In the genomic region with DNA sequence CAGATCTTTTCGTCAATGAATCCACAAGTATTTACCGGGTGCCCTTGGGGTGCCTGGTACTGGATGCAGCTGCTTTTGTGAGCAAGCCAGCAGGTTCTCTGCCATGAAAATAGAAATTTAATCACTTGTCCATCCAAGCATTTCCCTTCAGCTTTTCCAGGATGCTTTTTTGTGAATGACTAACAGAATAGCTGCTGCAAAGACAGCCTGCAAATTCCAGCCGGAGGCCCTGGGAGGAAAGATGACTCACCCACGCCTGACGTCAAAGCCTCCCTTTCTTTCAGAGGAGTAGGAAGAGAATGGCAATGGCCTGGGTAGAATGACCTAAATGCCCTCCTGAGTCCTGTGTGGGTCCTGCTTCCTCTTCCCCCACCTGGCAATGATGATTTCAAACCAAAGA, we compare ENCODE assay signal across 8 cellular contexts.
DNase-seq lines count a peak whose midpoint lies in the region; ATAC-seq and TF ChIP-seq lines count a peak whose summit lies in the region.

No MANE protein-coding gene starts in this region.

- in situ Hi-C loops in GM13976 (cut with MboI; ENCODE audit: low sequenced_read_pairs, unreplicated experiment): no loop called here

- no peaks in the 10 kb centered on the region for H4K20me1 ChIP-seq in HCT116 (ENCODE audit: insufficient read depth)

- ATAC-seq in HCT116 (peak; percentile 81), foreskin keratinocyte (peak; percentile 98), HG02588 (IDR thresholded peaks at IDR 0.05; ENCODE audit: unreplicated experiment) (no peak), HG02938 (IDR thresholded peaks at IDR 0.05; ENCODE audit: unreplicated experiment) (no peak)

- intact Hi-C loops in HCT116 (cut with micrococcal nuclease): no loop called here

- no peaks in the 10 kb centered on the region for H3K79me2 ChIP-seq in HCT116 (ENCODE audit: insufficient read depth, low read length)

- peak; percentile 92 for DNase-seq in HCT116 (ENCODE audit: low read depth, low spot score)
- peak; percentile 47 for DNase-seq in SK-N-MC (ENCODE audit: low read depth, low spot score)
- DNase-seq in foreskin keratinocyte: peak; percentile 87 to 94
- DNase-seq in non-pigmented ciliary epithelial cell (ENCODE audit: low read depth): peak; percentile 93
- no peak for DNase-seq in GM13976 (ENCODE audit: low spot score)
- no peak for DNase-seq in KG1 (lab: John Stamatoyannopoulos, UW)

- H3K4me3 ChIP-seq in HCT116 (replicated peaks in 1 of 2; ENCODE audit: low read depth in 1 of 2, low read length in 2 of 2): peak overlapping the region; percentile 42 to 53
- peak overlapping the region; percentile 29 for H3K4me3 ChIP-seq in SK-N-MC

- no peak overlapping the region for H2AFZ ChIP-seq in HCT116 (ENCODE audit: low read depth, low read length, poor library complexity, severe bottlenecking)

- TF ChIP-seq CTCF in HCT116 (IDR thresholded peaks at IDR 0.05 in 2 of 3, conservative IDR thresholded peaks at IDR 0.05 in 1 of 3; ENCODE audit: borderline replicate concordance in 1 of 3, insufficient read depth in 1 of 3, low read depth in 2 of 3, low read length in 2 of 3) (no peak), foreskin keratinocyte (conservative IDR thresholded peaks at IDR 0.05) (peak; percentile 16), GM13976 (IDR thresholded peaks at IDR 0.05; ENCODE audit: borderline replicate concordance, control extremely low read depth, extremely low read depth, insufficient read depth, missing control alignments) (no peak)

- H3K9me2 ChIP-seq in HCT116 (ENCODE audit: insufficient read depth): no peaks in the 10 kb centered on the region

- CTCF ChIA-PET in HCT116 (lab: Charles Lee): interaction anchor here (1.1 kb wide), 1 partner anchor 50 kb away, joined by 3 read pairs; no protein-coding TSS in a partner anchor

- H3K36me3 ChIP-seq in HCT116 (ENCODE audit: control insufficient read depth in 1 of 2, insufficient read depth in 2 of 2, low read length in 2 of 2) (no peaks in the 10 kb centered on the region), SK-N-MC (ENCODE audit: insufficient read depth, low read length) (no peaks in the 10 kb centered on the region)

- no peaks in the 10 kb centered on the region for H3K9me3 ChIP-seq in HCT116 (ENCODE audit: control insufficient read depth in 1 of 2, insufficient read depth in 1 of 2, low read depth in 1 of 2, low read length in 2 of 2)
- H3K9me3 ChIP-seq in SK-N-MC (ENCODE audit: low read depth, low read length): no peaks in the 10 kb centered on the region

- BruUV-seq in HCT116 (replicated peaks; lab: Mats Ljungman, UMichigan): no TSS peak

- peak overlapping the region; percentile 93 for H3K27ac ChIP-seq in HCT116 (ENCODE audit: low read depth, low read length)
- peak overlapping the region; percentile 74 for H3K27ac ChIP-seq in SK-N-MC
- peak overlapping the region; percentile 80 for H3K27ac ChIP-seq in foreskin keratinocyte

- RAD21 ChIA-PET in HCT116 (lab: Charles Lee; ENCODE audit: low non-redundant PET in 1 of 2, low total read pairs in 2 of 2, uncharacterized antibody in 2 of 2, unreplicated experiment in 2 of 2): interaction anchor here in 1 of 2 experiments (1.4 kb wide), 1 partner anchor 72 kb away, joined by 3 read pairs; no protein-coding TSS in a partner anchor

- peak overlapping the region; percentile 83 for H3K4me2 ChIP-seq in HCT116 (ENCODE audit: low read length)

- POLR2A ChIA-PET in HCT116 (lab: Charles Lee): interaction anchor here (1.0 to 9.4 kb wide), 7 partner anchors 9 to 73 kb away, joined by 3 to 95 read pairs (median 3); no protein-coding TSS in a partner anchor

- TF ChIP-seq POLR2A in HCT116 (IDR thresholded peaks at IDR 0.05; ENCODE audit: borderline replicate concordance, extremely low read depth, insufficient read depth, insufficient read length): no peak

- H3K9ac ChIP-seq in HCT116 (ENCODE audit: low read length): peak overlapping the region; percentile 66
- no peak overlapping the region for H3K9ac ChIP-seq in SK-N-MC (ENCODE audit: insufficient read length)

- peak; percentile 42 for TF ChIP-seq RAD21 in HCT116 (IDR thresholded peaks at IDR 0.05; ENCODE audit: low read depth)

- no peaks in the 10 kb centered on the region for H3K27me3 ChIP-seq in HCT116 (ENCODE audit: insufficient read depth, low read length)
- H3K27me3 ChIP-seq in foreskin keratinocyte: no peaks in the 10 kb centered on the region

- H3K4me1 ChIP-seq in HCT116 (ENCODE audit: control insufficient read depth in 1 of 2, insufficient read depth in 2 of 2, low read length in 2 of 2) (peaks cover 41 to 59% of the 10 kb centered on the region in 2 experiments), foreskin keratinocyte (peaks cover 12% of the 10 kb centered on the region)

TF ChIP-seq in HCT116, 20 proteins besides CTCF, POLR2A, EP300 and RAD21:
- TF ChIP-seq EZH2 (IDR thresholded peaks at IDR 0.05) (no peak), FOSL1 (IDR thresholded peaks at IDR 0.05; ENCODE audit: low read depth) (peak; percentile 96), ELF1 (IDR thresholded peaks at IDR 0.05; ENCODE audit: borderline replicate concordance, low read depth) (no peak), SRF (IDR thresholded peaks at IDR 0.05; ENCODE audit: low read depth) (no peak), YY1 (IDR thresholded peaks at IDR 0.05; ENCODE audit: extremely low read depth, insufficient replicate concordance, low read depth, low read length) (peak; percentile 80), JUND (IDR thresholded peaks at IDR 0.05) (peak; percentile 98), CBX3 (IDR thresholded peaks at IDR 0.05; ENCODE audit: low read depth) (peak; percentile 81), ZFX (IDR thresholded peaks at IDR 0.05) (no peak), SP1 (IDR thresholded peaks at IDR 0.05; ENCODE audit: low read depth) (peak; percentile 95), EGR1 (IDR thresholded peaks at IDR 0.05; ENCODE audit: low read depth) (no peak), ZNF274 (IDR thresholded peaks at IDR 0.05; ENCODE audit: low read depth, low read length) (no peak), CEBPB (IDR thresholded peaks at IDR 0.05; ENCODE audit: low read depth) (peak; percentile 14; the same call in 1 of the 2 replicates), EZH2phosphoT487 (IDR thresholded peaks at IDR 0.05; ENCODE audit: borderline replicate concordance) (no peak), SIN3A (IDR thresholded peaks at IDR 0.05; ENCODE audit: low read depth) (peak; percentile 60; the same call in 1 of the 2 replicates), TCF7L2 (IDR thresholded peaks at IDR 0.05; ENCODE audit: borderline replicate concordance, extremely low read depth, insufficient read depth, insufficient read length) (peak; percentile 64), POLR2AphosphoS5 (IDR thresholded peaks at IDR 0.05; ENCODE audit: low read depth, low read length) (peak; percentile 74)
- TF ChIP-seq, protein P1, sequence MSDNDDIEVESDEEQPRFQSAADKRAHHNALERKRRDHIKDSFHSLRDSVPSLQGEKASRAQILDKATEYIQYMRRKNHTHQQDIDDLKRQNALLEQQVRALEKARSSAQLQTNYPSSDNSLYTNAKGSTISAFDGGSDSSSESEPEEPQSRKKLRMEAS (IDR thresholded peaks at IDR 0.05): peak; percentile 45; the same call in 1 of the 2 replicates
- TF ChIP-seq, protein P2, sequence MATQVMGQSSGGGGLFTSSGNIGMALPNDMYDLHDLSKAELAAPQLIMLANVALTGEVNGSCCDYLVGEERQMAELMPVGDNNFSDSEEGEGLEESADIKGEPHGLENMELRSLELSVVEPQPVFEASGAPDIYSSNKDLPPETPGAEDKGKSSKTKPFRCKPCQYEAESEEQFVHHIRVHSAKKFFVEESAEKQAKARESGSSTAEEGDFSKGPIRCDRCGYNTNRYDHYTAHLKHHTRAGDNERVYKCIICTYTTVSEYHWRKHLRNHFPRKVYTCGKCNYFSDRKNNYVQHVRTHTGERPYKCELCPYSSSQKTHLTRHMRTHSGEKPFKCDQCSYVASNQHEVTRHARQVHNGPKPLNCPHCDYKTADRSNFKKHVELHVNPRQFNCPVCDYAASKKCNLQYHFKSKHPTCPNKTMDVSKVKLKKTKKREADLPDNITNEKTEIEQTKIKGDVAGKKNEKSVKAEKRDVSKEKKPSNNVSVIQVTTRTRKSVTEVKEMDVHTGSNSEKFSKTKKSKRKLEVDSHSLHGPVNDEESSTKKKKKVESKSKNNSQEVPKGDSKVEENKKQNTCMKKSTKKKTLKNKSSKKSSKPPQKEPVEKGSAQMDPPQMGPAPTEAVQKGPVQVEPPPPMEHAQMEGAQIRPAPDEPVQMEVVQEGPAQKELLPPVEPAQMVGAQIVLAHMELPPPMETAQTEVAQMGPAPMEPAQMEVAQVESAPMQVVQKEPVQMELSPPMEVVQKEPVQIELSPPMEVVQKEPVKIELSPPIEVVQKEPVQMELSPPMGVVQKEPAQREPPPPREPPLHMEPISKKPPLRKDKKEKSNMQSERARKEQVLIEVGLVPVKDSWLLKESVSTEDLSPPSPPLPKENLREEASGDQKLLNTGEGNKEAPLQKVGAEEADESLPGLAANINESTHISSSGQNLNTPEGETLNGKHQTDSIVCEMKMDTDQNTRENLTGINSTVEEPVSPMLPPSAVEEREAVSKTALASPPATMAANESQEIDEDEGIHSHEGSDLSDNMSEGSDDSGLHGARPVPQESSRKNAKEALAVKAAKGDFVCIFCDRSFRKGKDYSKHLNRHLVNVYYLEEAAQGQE (IDR thresholded peaks at IDR 0.05; ENCODE audit: low read depth): no peak
- TF ChIP-seq, protein P3, sequence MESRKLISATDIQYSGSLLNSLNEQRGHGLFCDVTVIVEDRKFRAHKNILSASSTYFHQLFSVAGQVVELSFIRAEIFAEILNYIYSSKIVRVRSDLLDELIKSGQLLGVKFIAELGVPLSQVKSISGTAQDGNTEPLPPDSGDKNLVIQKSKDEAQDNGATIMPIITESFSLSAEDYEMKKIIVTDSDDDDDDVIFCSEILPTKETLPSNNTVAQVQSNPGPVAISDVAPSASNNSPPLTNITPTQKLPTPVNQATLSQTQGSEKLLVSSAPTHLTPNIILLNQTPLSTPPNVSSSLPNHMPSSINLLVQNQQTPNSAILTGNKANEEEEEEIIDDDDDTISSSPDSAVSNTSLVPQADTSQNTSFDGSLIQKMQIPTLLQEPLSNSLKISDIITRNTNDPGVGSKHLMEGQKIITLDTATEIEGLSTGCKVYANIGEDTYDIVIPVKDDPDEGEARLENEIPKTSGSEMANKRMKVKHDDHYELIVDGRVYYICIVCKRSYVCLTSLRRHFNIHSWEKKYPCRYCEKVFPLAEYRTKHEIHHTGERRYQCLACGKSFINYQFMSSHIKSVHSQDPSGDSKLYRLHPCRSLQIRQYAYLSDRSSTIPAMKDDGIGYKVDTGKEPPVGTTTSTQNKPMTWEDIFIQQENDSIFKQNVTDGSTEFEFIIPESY (IDR thresholded peaks at IDR 0.05; ENCODE audit: extremely low read depth, insufficient replicate concordance, low read length): no peak
- TF ChIP-seq, protein P4, sequence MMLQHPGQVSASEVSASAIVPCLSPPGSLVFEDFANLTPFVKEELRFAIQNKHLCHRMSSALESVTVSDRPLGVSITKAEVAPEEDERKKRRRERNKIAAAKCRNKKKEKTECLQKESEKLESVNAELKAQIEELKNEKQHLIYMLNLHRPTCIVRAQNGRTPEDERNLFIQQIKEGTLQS (IDR thresholded peaks at IDR 0.05): peak; percentile 81; the same call in 1 of the 2 replicates

Comparison
In these comparisons a context has a peak if more than half of its experiments do, and no peak if none do; other contexts are left out.
1. ATAC-seq: peak in HCT116 (single experiment) and foreskin keratinocyte (single experiment); none in HG02588 (single experiment) and HG02938 (single experiment).
2. DNase-seq: peak in HCT116 (single experiment), SK-N-MC (single experiment), foreskin keratinocyte (2 of 2) and non-pigmented ciliary epithelial cell (single experiment); none in GM13976 (single experiment) and KG1 (single experiment).
3. Peak in every context shown above with its lines, with median percentiles within 50 percentile points of each other: H3K27ac ChIP-seq.